Comparison of ENCODE assay signal across 8 cellular contexts in the genomic region with DNA sequence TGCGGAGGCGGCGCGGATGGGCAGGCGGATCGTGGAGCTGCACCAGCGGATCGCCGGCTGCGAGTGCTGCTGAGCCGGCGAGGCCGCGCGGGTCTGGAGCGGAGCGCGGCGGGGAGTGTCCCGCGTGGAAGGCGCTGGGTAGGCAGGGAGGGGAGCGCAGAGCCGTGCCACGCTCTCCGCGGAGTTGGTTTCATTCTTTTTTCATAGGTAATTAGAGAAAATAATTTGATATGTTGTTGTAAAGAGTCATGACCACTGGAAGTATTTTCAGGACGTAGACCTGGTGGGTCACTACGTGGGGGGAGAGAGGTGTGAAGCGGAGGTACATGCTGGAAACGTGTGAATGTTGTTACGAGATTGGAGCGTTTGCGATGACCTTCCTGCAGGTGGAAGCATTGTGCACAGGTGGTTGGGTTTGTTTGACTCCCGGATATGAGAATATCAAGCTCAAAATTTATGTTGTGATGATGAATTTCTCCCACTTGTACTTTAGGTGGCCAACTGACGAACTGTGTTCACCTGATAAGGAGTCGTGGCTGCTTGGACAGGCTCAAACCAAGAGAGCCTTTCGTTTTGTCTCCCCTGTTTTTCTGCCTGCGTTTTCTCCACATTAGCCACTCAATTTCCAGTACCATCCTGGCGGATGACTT. TPM values are rescaled to one million over a fixed set of nuclear protein-coding genes. Genes with fewer than 3 reads are reported as not detected.
DNase-seq lines count a peak whose midpoint lies in the region; ATAC-seq, FAIRE-seq and TF ChIP-seq lines count a peak whose summit lies in the region.

No MANE protein-coding gene starts in this region.

- H3K4me3 ChIP-seq in A549 (peak overlapping the region; percentile 85), urinary bladder (ENCODE audit: low read depth, low read length) (peak overlapping the region; percentile 71)

- peak overlapping the region; percentile 99 for H3K4me2 ChIP-seq in A549

- peak; percentile 27; the same call in 2 of the 3 replicates for TF ChIP-seq CTCF in A549 (IDR thresholded peaks at IDR 0.05)
- peak; percentile 29 to 37 (median 35) for TF ChIP-seq CTCF in nephron (IDR thresholded peaks at IDR 0.05; ENCODE audit: unreplicated experiment in 3 of 3)

- peaks cover 48% of the 10 kb centered on the region for H3K36me3 Mint-ChIP-seq in nephron (ENCODE audit: low read depth)

- CTCF ChIA-PET in A549 (lab: Yijun Ruan, JAX), result interaction anchor here (1.1 to 2.7 kb wide), 6 partner anchors 10 to 343 kb away, joined by 4 to 24 read pairs (median 8); no protein-coding TSS in a partner anchor

- 11% methylated on average over 22 of the region's 40 CpGs for WGBS in A549 (ENCODE audit: missing lambda C conversion rate)
- WGBS in urinary bladder, result 4% methylated on average over 40 of the region's 40 CpGs

- POLR2A ChIA-PET in A549 (lab: Yijun Ruan, JAX), result interaction anchor here (1.0 to 2.5 kb wide), 6 partner anchors 10 to 46 kb away, joined by 3 to 9 read pairs (median 4); a partner anchor contains a TSS

- peak overlapping the region; percentile 93 to 98 (median 97) for H3K4me3 Mint-ChIP-seq in nephron

- no peaks in the 10 kb centered on the region for H3K27me3 Mint-ChIP-seq in nephron (ENCODE audit: low read depth)

- peaks cover 5% of the 10 kb centered on the region for H3K9me3 Mint-ChIP-seq in nephron

- ATAC-seq in A549 (peak; percentile 11 to 19; a peak in 2 of 6 replicates), GM18519 (IDR thresholded peaks at IDR 0.05; ENCODE audit: low FRiP score, unreplicated experiment) (peak; percentile 32), HG03045 (IDR thresholded peaks at IDR 0.05; ENCODE audit: unreplicated experiment) (peak; percentile 40)

- no peaks in the 10 kb centered on the region for H3K9me3 ChIP-seq in A549

- no peak for TF ChIP-seq POLR2A in A549 (IDR thresholded peaks at IDR 0.05; ENCODE audit: low read length)

- DNase-seq in A549 (ENCODE audit: low read depth in 1 of 2, low spot score in 1 of 2), result peak in 1 of 2 experiments; percentile 66
- DNase-seq in NCI-H226, result peak; percentile 32
- DNase-seq in activated CD8-positive, alpha-beta memory T cell treated with anti-CD3 and anti-CD28 coated beads for 24 hours, result peak; percentile 76
- no peak for DNase-seq in epithelial cell of prostate (ENCODE audit: low read depth, low spot score)

- peak overlapping the region; percentile 78 to 98 (median 88) for H3K27ac Mint-ChIP-seq in nephron

- no peak for FAIRE-seq in A549 (lab: Jason Lieb, UNC)

- H3K36me3 ChIP-seq in urinary bladder (ENCODE audit: insufficient read depth), result no peaks in the 10 kb centered on the region

- TF ChIP-seq RAD21 in A549 (conservative IDR thresholded peaks at IDR 0.05 in 1 of 2, IDR thresholded peaks at IDR 0.05 in 1 of 2), result peak; percentile 29 to 33; a peak in 2 of 5 replicates

- H3K27ac ChIP-seq in A549 (peak overlapping the region; percentile 88 to 91), epithelial cell of prostate (peak overlapping the region; percentile 79), urinary bladder (ENCODE audit: low read depth) (peak overlapping the region; percentile 75)

- peaks cover 40% of the 10 kb centered on the region for H3K4me1 Mint-ChIP-seq in nephron

- H3K4me1 ChIP-seq in A549 (peaks cover 20% of the 10 kb centered on the region), urinary bladder (ENCODE audit: insufficient read depth) (no peaks in the 10 kb centered on the region)

- no peak for TF ChIP-seq EP300 in A549 (IDR thresholded peaks at IDR 0.05)

TF ChIP-seq in A549, 52 proteins besides CTCF, POLR2A, EP300 and RAD21 (continues in another document):
- no peak for TF ChIP-seq MAZ (IDR thresholded peaks at IDR 0.05; ENCODE audit: borderline replicate concordance, low read depth, low read length)
- TF ChIP-seq CHD4 (IDR thresholded peaks at IDR 0.05; ENCODE audit: borderline replicate concordance), result no peak
- TF ChIP-seq POLR2AphosphoS2 (conservative IDR thresholded peaks at IDR 0.05; ENCODE audit: low read length), result no peak
- no peak for TF ChIP-seq SREBF2 (IDR thresholded peaks at IDR 0.05)
- no peak for TF ChIP-seq HOXB13 (CRISPR knock-in tag; IDR thresholded peaks at IDR 0.05; ENCODE audit: low read depth)
- TF ChIP-seq BHLHE40 (IDR thresholded peaks at IDR 0.05; ENCODE audit: low read depth, low read length), result no peak
- TF ChIP-seq TP53 (CRISPR knock-in tag; IDR thresholded peaks at IDR 0.05), result no peak
- no peak for TF ChIP-seq ZNF302 (CRISPR knock-in tag; IDR thresholded peaks at IDR 0.05)
- TF ChIP-seq KDM5A (IDR thresholded peaks at IDR 0.05), result peak; percentile 52; the same call in 1 of the 2 replicates
- no peak for TF ChIP-seq RCOR1 (IDR thresholded peaks at IDR 0.05; ENCODE audit: low read depth, low read length)
- TF ChIP-seq, protein P1, sequence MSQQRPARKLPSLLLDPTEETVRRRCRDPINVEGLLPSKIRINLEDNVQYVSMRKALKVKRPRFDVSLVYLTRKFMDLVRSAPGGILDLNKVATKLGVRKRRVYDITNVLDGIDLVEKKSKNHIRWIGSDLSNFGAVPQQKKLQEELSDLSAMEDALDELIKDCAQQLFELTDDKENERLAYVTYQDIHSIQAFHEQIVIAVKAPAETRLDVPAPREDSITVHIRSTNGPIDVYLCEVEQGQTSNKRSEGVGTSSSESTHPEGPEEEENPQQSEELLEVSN (IDR thresholded peaks at IDR 0.05; ENCODE audit: borderline replicate concordance, low read depth), result peak; percentile 64; the same call in 1 of the 2 replicates
- TF ChIP-seq EHMT2 (IDR thresholded peaks at IDR 0.05; ENCODE audit: low read depth), result no peak
- TF ChIP-seq ZSCAN20 (CRISPR knock-in tag; IDR thresholded peaks at IDR 0.05), result no peak
- TF ChIP-seq, protein P2, sequence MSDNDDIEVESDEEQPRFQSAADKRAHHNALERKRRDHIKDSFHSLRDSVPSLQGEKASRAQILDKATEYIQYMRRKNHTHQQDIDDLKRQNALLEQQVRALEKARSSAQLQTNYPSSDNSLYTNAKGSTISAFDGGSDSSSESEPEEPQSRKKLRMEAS (IDR thresholded peaks at IDR 0.05), result peak; percentile 83
- no peak for TF ChIP-seq ESRRA (IDR thresholded peaks at IDR 0.05; ENCODE audit: borderline replicate concordance, low read length)
- no peak for TF ChIP-seq RARB (CRISPR knock-in tag; IDR thresholded peaks at IDR 0.05)
- no peak for TF ChIP-seq RFX5 (IDR thresholded peaks at IDR 0.05)
- TF ChIP-seq MYC (IDR thresholded peaks at IDR 0.05; ENCODE audit: borderline replicate concordance, low read length), result no peak
- TF ChIP-seq ZC3H11A (IDR thresholded peaks at IDR 0.05), result no peak
- no peak for TF ChIP-seq KDM1A (IDR thresholded peaks at IDR 0.05; ENCODE audit: low read depth)
- TF ChIP-seq SMC3 (IDR thresholded peaks at IDR 0.05), result 0 out of 3 replicates have a peak, but pooled peaks have one; percentile 19
- no peak for TF ChIP-seq EHF (CRISPR knock-in tag; IDR thresholded peaks at IDR 0.05)
- no peak for TF ChIP-seq MAFK (IDR thresholded peaks at IDR 0.05; ENCODE audit: partially characterized antibody)
- TF ChIP-seq, protein P3, sequence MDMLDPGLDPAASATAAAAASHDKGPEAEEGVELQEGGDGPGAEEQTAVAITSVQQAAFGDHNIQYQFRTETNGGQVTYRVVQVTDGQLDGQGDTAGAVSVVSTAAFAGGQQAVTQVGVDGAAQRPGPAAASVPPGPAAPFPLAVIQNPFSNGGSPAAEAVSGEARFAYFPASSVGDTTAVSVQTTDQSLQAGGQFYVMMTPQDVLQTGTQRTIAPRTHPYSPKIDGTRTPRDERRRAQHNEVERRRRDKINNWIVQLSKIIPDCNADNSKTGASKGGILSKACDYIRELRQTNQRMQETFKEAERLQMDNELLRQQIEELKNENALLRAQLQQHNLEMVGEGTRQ (IDR thresholded peaks at IDR 0.05), result no peak
- TF ChIP-seq FOSL2 (IDR thresholded peaks at IDR 0.05), result no peak
- TF ChIP-seq FOSL2 (CRISPR knock-in tag; IDR thresholded peaks at IDR 0.05), result no peak

RNA-seq across cellular contexts. Expression of a gene that starts 19.1 kb away (rescaled TPM):
- polyA plus RNA-seq in A549 (2011; rRNA removed), result 171 and 291 TPM in 2 replicates
- polyA plus RNA-seq in A549 (2012; cell fraction: cytosol; rRNA removed), result 46.4 and 54.2 TPM in 2 replicates
- polyA plus RNA-seq in A549 (2012; cell fraction: nucleus; rRNA removed), result 11.5 and 12.5 TPM in 2 replicates
- polyA plus RNA-seq in A549 (2017; fragmentation: RNase III; extraction: RNeasy Plus Mini Kit Qiagen cat#74134 plus additional on column Dnase treatment), result 11.4 to 20.9 TPM (median 16.0 TPM) in 3 replicates
- polyA minus RNA-seq in A549 (2011; rRNA and poly(A)+ RNA removed), result 20.1 and 28.1 TPM in 2 replicates
- 88.9 TPM for total RNA-seq in urinary bladder
- 203 TPM for polyA plus RNA-seq in urinary bladder

RNA-seq across cellular contexts. Expression of a gene that starts 34.1 kb away (rescaled TPM):
- polyA plus RNA-seq in A549 (2011; rRNA removed) (185 and 272 TPM in 2 replicates), A549 (2017; fragmentation: RNase III; extraction: RNeasy Plus Mini Kit Qiagen cat#74134 plus additional on column Dnase treatment) (293 to 304 TPM (median 294 TPM) in 3 replicates), urinary bladder (384 TPM)
- polyA plus RNA-seq in A549 (2012; cell fraction: cytosol; rRNA removed), result 211 and 261 TPM in 2 replicates
- 116 and 120 TPM in 2 replicates for polyA plus RNA-seq in A549 (2012; cell fraction: nucleus; rRNA removed)
- 23.9 and 24.5 TPM in 2 replicates for polyA minus RNA-seq in A549 (2011; rRNA and poly(A)+ RNA removed)
- 81.2 TPM for total RNA-seq in urinary bladder

RNA-seq across cellular contexts. Expression of a gene that starts 35.0 kb away (rescaled TPM):
- polyA plus RNA-seq in A549 (2011; rRNA removed), result 42.8 and 78.2 TPM in 2 replicates
- polyA plus RNA-seq in A549 (2012; cell fraction: cytosol; rRNA removed), result 20.7 and 30.2 TPM in 2 replicates
- 8.3 and 12.5 TPM in 2 replicates for polyA plus RNA-seq in A549 (2012; cell fraction: nucleus; rRNA removed)
- 41.3 to 46.7 TPM (median 46.1 TPM) in 3 replicates for polyA plus RNA-seq in A549 (2017; fragmentation: RNase III; extraction: RNeasy Plus Mini Kit Qiagen cat#74134 plus additional on column Dnase treatment)
- 10.5 and 13.6 TPM in 2 replicates for polyA minus RNA-seq in A549 (2011; rRNA and poly(A)+ RNA removed)
- 56.0 TPM for total RNA-seq in urinary bladder
- polyA plus RNA-seq in urinary bladder, result 73.1 TPM

RNA-seq across cellular contexts. Expression of a gene that starts 41.3 kb away (rescaled TPM):
- polyA plus RNA-seq in A549 (2011; rRNA removed) (11.7 and 13.2 TPM in 2 replicates), A549 (2017; fragmentation: RNase III; extraction: RNeasy Plus Mini Kit Qiagen cat#74134 plus additional on column Dnase treatment) (11.4 to 13.9 TPM (median 12.6 TPM) in 3 replicates), urinary bladder (12.4 TPM)
- polyA plus RNA-seq in A549 (2012; cell fraction: cytosol; rRNA removed), result 18.8 and 26.6 TPM in 2 replicates
- 15.6 and 21.2 TPM in 2 replicates for polyA plus RNA-seq in A549 (2012; cell fraction: nucleus; rRNA removed)
- 4.0 and 4.8 TPM in 2 replicates for polyA minus RNA-seq in A549 (2011; rRNA and poly(A)+ RNA removed)
- total RNA-seq in urinary bladder, result 5.6 TPM
